21 cellular contexts compared by ENCODE assay signal in genomic region chr14:88837495-88837894, GRCh38.
"Had no signal": no experiment of that assay in that cellular context is flagged by ENCODE, and none has a peak within 500 bp of the region (broad histone marks: within the 10 kb centered on the region; RNA-seq: fewer than 3 reads in every experiment).

No MANE protein-coding gene starts in this region.

- H3K4me1 ChIP-seq: neural progenitor cell had no signal

- H3K9ac ChIP-seq: neural progenitor cell had no signal

- H3K4me2 ChIP-seq: neural progenitor cell had no signal

- H3K36me3 ChIP-seq: prostate gland, right atrium auricular region had no signal

- H3K4me3 Mint-ChIP-seq: immature natural killer cell; naive thymus-derived CD4-positive, alpha-beta T cell; nephron; neural progenitor cell; stimulated activated effector memory CD8-positive, alpha-beta T cell treated with anti-CD3 and anti-CD28 coated beads, Interleukin-12 subunit alpha, Interleukin-12 subunit beta, amount 100 ng/mL, for 72 hours; type B pancreatic cell had no signal

- H3K9me3 ChIP-seq: prostate gland, right atrium auricular region, stomach, tibial artery had no signal

- DNase-seq: dorsolateral prefrontal cortex; effector CD4-positive, alpha-beta T cell; hypothalamus; immature natural killer cell; kidney; mesenchymal stem cell; midbrain; naive thymus-derived CD4-positive, alpha-beta T cell; stimulated activated CD4-positive, alpha-beta T cell treated with anti-CD3 and anti-CD28 coated beads, Interleukin-2, amount 100 ng/mL, for 24 hours; stimulated activated CD4-positive, alpha-beta T cell treated with anti-CD3 and anti-CD28 coated beads, Interleukin-4, amount 100 ng/mL, for 24 hours; stimulated activated naive CD4-positive, alpha-beta T cell treated with Interleukin-2 at 50 U/mL for 16 hours; stomach; tibial artery had no signal

- H3K27ac Mint-ChIP-seq: immature natural killer cell; naive thymus-derived CD4-positive, alpha-beta T cell; nephron; neural progenitor cell; stimulated activated effector memory CD8-positive, alpha-beta T cell treated with anti-CD3 and anti-CD28 coated beads, Interleukin-12 subunit alpha, Interleukin-12 subunit beta, amount 100 ng/mL, for 72 hours; type B pancreatic cell had no signal

- H3K27me3 ChIP-seq: dorsolateral prefrontal cortex, neural progenitor cell, right atrium auricular region, stomach, tibial artery had no signal

- H3K27ac ChIP-seq: dorsolateral prefrontal cortex, neural progenitor cell, prostate gland, right atrium auricular region, stomach, tibial artery had no signal

- H2AFZ ChIP-seq: neural progenitor cell had no signal

- H3K27me3 Mint-ChIP-seq: type B pancreatic cell had no signal

- H3K9me3 Mint-ChIP-seq: immature natural killer cell; naive thymus-derived CD4-positive, alpha-beta T cell; nephron; neural progenitor cell; stimulated activated effector memory CD8-positive, alpha-beta T cell treated with anti-CD3 and anti-CD28 coated beads, Interleukin-12 subunit alpha, Interleukin-12 subunit beta, amount 100 ng/mL, for 72 hours; type B pancreatic cell had no signal

- H3K4me3 ChIP-seq: dorsolateral prefrontal cortex, neural progenitor cell, prostate gland, right atrium auricular region, stomach, tibial artery had no signal

- H3K4me1 Mint-ChIP-seq: immature natural killer cell; neural progenitor cell; stimulated activated effector memory CD8-positive, alpha-beta T cell treated with anti-CD3 and anti-CD28 coated beads, Interleukin-12 subunit alpha, Interleukin-12 subunit beta, amount 100 ng/mL, for 72 hours had no signal

- ATAC-seq: left lobe of liver; naive thymus-derived CD4-positive, alpha-beta T cell; sciatic nerve; stimulated activated effector memory CD8-positive, alpha-beta T cell treated with anti-CD3 and anti-CD28 coated beads, Interleukin-12 subunit alpha, Interleukin-12 subunit beta, amount 100 ng/mL, for 72 hours had no signal

- H3K36me3 Mint-ChIP-seq: stimulated activated effector memory CD8-positive, alpha-beta T cell treated with anti-CD3 and anti-CD28 coated beads, Interleukin-12 subunit alpha, Interleukin-12 subunit beta, amount 100 ng/mL, for 72 hours had no signal
